In genomic region chr10:29440981-29441380, GRCh38 we compare ENCODE assay signal across 23 cellular contexts.
DNase-seq lines count a peak whose midpoint lies in the region; ATAC-seq, FAIRE-seq and TF ChIP-seq lines count a peak whose summit lies in the region.
"Had no signal": no experiment of that assay in that cellular context is flagged by ENCODE, and none has a peak within 500 bp of the region (broad histone marks: within the 10 kb centered on the region; RNA-seq: fewer than 3 reads in every experiment).

No MANE protein-coding gene starts in this region.

- H3K4me1 ChIP-seq in MM.1S (ENCODE audit: low read length) (no peaks in the 10 kb centered on the region), GM12878 (ENCODE audit: control insufficient read depth, insufficient read depth, low read length) (no peaks in the 10 kb centered on the region), small intestine (ENCODE audit: control insufficient read depth in 2 of 2, insufficient read depth in 1 of 2, low read depth in 1 of 2, low read length in 1 of 2) (no peaks in the 10 kb centered on the region), upper lobe of right lung (no peaks in the 10 kb centered on the region)
- H3K4me1 ChIP-seq: BE2C had no signal

- intact Hi-C loops in GM12878 (cut with micrococcal nuclease; ENCODE audit: unreplicated experiment), result no loop called here
- intact Hi-C loops in upper lobe of right lung (cut with DNase I), result loop anchor here (10.0 kb wide), 1 partner anchor 56 kb away; no protein-coding TSS in a partner anchor

- CTCF ChIA-PET in GM12878 (lab: Yijun Ruan, JAX), result interaction anchor here (1.2 kb wide), 1 partner anchor 49 kb away, joined by 3 read pairs; no protein-coding TSS in a partner anchor

- POLR2A ChIA-PET in GM12878 (lab: Charles Lee), result no interaction called here

- no peaks in the 10 kb centered on the region for H3F3A ChIP-seq in MM.1S (ENCODE audit: insufficient read depth, low read length)

- no TSS peak for BruUV-seq in GM12878 (replicated peaks; lab: Mats Ljungman, UMichigan)

- no peak for TF ChIP-seq EP300 in GM12878 (IDR thresholded peaks at IDR 0.05; ENCODE audit: borderline replicate concordance in 1 of 2, control insufficient read depth in 1 of 2, low read depth in 2 of 2, low read length in 2 of 2)

- FAIRE-seq in G401.6 (lab: Jason Lieb, UNC) (peak; percentile 61), GM12878 (lab: Jason Lieb, UNC) (no peak), small intestine (lab: Jason Lieb, UNC) (no peak)
- FAIRE-seq: A204.1, GM18507, GM19239, H1 had no signal

- no peak for TF ChIP-seq POLR2A in GM12878 (IDR thresholded peaks at IDR 0.05; ENCODE audit: low read depth, low read length)

- no peaks in the 10 kb centered on the region for H3K9me3 ChIP-seq in MM.1S (replicated peaks; ENCODE audit: insufficient read depth, low read length)
- no peaks in the 10 kb centered on the region; the same call in 2 of the 3 replicates for H3K9me3 ChIP-seq in GM12878 (replicated peaks; ENCODE audit: control insufficient read depth, insufficient read depth, low read length)
- peaks cover 5% of the 10 kb centered on the region for H3K9me3 ChIP-seq in small intestine (ENCODE audit: control insufficient read depth, low read depth)
- peaks cover 9% of the 10 kb centered on the region for H3K9me3 ChIP-seq in upper lobe of right lung
- H3K9me3 ChIP-seq: BE2C had no signal

- no peak for TF ChIP-seq CTCF in MM.1S (IDR thresholded peaks at IDR 0.05; ENCODE audit: low read length)
- no peak for TF ChIP-seq CTCF in GM12878 (IDR thresholded peaks at IDR 0.05 in 2 of 3, conservative IDR thresholded peaks at IDR 0.05 in 1 of 3; ENCODE audit: control insufficient read depth in 2 of 3, extremely low read depth in 1 of 3, insufficient read depth in 1 of 3, low read depth in 3 of 3, low read length in 3 of 3)
- TF ChIP-seq CTCF in upper lobe of right lung (IDR thresholded peaks at IDR 0.05), result no peak

- in situ Hi-C loops in GM12878 (cut with MboI), result loop anchor here (10.0 kb wide), 1 partner anchor 776 kb away; no protein-coding TSS in a partner anchor

- no peak overlapping the region for H3K4me3 ChIP-seq in MM.1S (ENCODE audit: low read length)
- H3K4me3 ChIP-seq in GM12878, result no peak overlapping the region
- H3K4me3 ChIP-seq in small intestine (ENCODE audit: low read depth in 1 of 2, low read length in 2 of 2), result no peak overlapping the region
- H3K4me3 ChIP-seq in upper lobe of right lung, result no peak overlapping the region
- H3K4me3 ChIP-seq: BLaER1 treated with 17β-estradiol and CSF1 and Interleukin-3, amounts not matched to agents 10 nM and 100 nM; GM23248 had no signal

- no peaks in the 10 kb centered on the region for H3K9me2 ChIP-seq in MM.1S (replicated peaks; ENCODE audit: insufficient read depth, low read length)

- SMC1A ChIA-PET in GM12878 (lab: Charles Lee; ENCODE audit: uncharacterized antibody, unreplicated experiment), result interaction anchor here (1.1 to 1.8 kb wide), 2 partner anchors 55 to 62 kb away, joined by 4 to 6 read pairs; no protein-coding TSS in a partner anchor

- TF ChIP-seq RAD21 in GM12878 (IDR thresholded peaks at IDR 0.05; ENCODE audit: insufficient read depth, low read depth, low read length), result no peak

- WGBS in GM12878 (ENCODE audit: insufficient coverage, insufficient replicate concordance, low lambda C conversion rate, missing lambda C conversion rate), result 98% methylated on average over 2 of the region's 2 CpGs
- 92 to 98% (median 94%) methylated on average over 2 of the region's 2 CpGs for WGBS in small intestine, 3 donors

- ATAC-seq in GM18867 (IDR thresholded peaks at IDR 0.05; ENCODE audit: unreplicated experiment) (peak; percentile 61), GM12878 (peak; percentile 46; the same call in 1 of the 3 replicates), HG02840 (IDR thresholded peaks at IDR 0.05; ENCODE audit: low FRiP score, unreplicated experiment) (no peak), upper lobe of right lung (no peak)

- H3K9ac ChIP-seq in MM.1S (ENCODE audit: low read length), result no peak overlapping the region
- H3K9ac ChIP-seq in GM12878 (ENCODE audit: control insufficient read depth, insufficient read depth, low read length), result no peak overlapping the region
- H3K9ac ChIP-seq: BLaER1 treated with 17β-estradiol and CSF1 and Interleukin-3, amounts not matched to agents 10 nM and 100 nM; GM23248 had no signal

- RAD21 ChIA-PET in GM12878 (lab: Charles Lee; ENCODE audit: unreplicated experiment), result no interaction called here

- H3K36me3 ChIP-seq in MM.1S (replicated peaks; ENCODE audit: insufficient read depth, low read length) (no peaks in the 10 kb centered on the region), GM12878 (ENCODE audit: control insufficient read depth in 2 of 2, insufficient read depth in 2 of 2, low read length in 1 of 2) (no peaks in the 10 kb centered on the region), small intestine (ENCODE audit: control insufficient read depth in 2 of 2, insufficient read depth in 2 of 2, low read length in 2 of 2) (no peaks in the 10 kb centered on the region), upper lobe of right lung (no peaks in the 10 kb centered on the region)
- H3K36me3 ChIP-seq: BE2C had no signal

- H3K4me2 ChIP-seq in MM.1S (ENCODE audit: low read depth, low read length) (no peak overlapping the region), GM12878 (ENCODE audit: control insufficient read depth, insufficient read depth) (no peak overlapping the region)
- H3K4me2 ChIP-seq: BLaER1 treated with 17β-estradiol and CSF1 and Interleukin-3, amounts not matched to agents 10 nM and 100 nM had no signal

- no peaks in the 10 kb centered on the region for H4K20me1 ChIP-seq in MM.1S (ENCODE audit: insufficient read depth, low read length)
- H4K20me1 ChIP-seq in GM12878 (ENCODE audit: control insufficient read depth, insufficient read depth), result no peaks in the 10 kb centered on the region

- no peaks in the 10 kb centered on the region for H3K79me2 ChIP-seq in MM.1S (ENCODE audit: low read length)
- no peaks in the 10 kb centered on the region for H3K79me2 ChIP-seq in GM12878 (ENCODE audit: control insufficient read depth, insufficient read depth, low read length)

- H3K27me3 ChIP-seq in MM.1S (replicated peaks; ENCODE audit: insufficient read depth, low read length) (no peaks in the 10 kb centered on the region), GM12878 (replicated peaks in 1 of 2; ENCODE audit: control insufficient read depth in 2 of 2, insufficient read depth in 2 of 2, low read length in 1 of 2) (no peaks in the 10 kb centered on the region), small intestine (ENCODE audit: control insufficient read depth in 2 of 2, insufficient read depth in 2 of 2, low read length in 2 of 2) (no peaks in the 10 kb centered on the region), upper lobe of right lung (no peaks in the 10 kb centered on the region)
- H3K27me3 ChIP-seq: BE2C; BLaER1 treated with 17β-estradiol and CSF1 and Interleukin-3, amounts not matched to agents 10 nM and 100 nM had no signal

- no peak overlapping the region for H3K27ac ChIP-seq in MM.1S (ENCODE audit: low read length)
- no peak overlapping the region for H3K27ac ChIP-seq in GM12878 (ENCODE audit: control insufficient read depth, insufficient read depth)
- H3K27ac ChIP-seq in small intestine (ENCODE audit: low read depth in 1 of 2, low read length in 1 of 2), result no peak overlapping the region
- no peak overlapping the region for H3K27ac ChIP-seq in upper lobe of right lung
- H3K27ac ChIP-seq: 22Rv1; BLaER1 treated with 17β-estradiol and CSF1 and Interleukin-3, amounts not matched to agents 10 nM and 100 nM; GM23248 had no signal

- no peak overlapping the region for H2AFZ ChIP-seq in MM.1S (ENCODE audit: low read length)
- no peak overlapping the region for H2AFZ ChIP-seq in GM12878 (ENCODE audit: control insufficient read depth, low read depth, low read length)
- H2AFZ ChIP-seq: GM23248 had no signal

- DNase-seq in MM.1S (peak; percentile 34), GM12878 (ENCODE audit: low read depth, low spot score) (no peak), HPDE6-E6E7 (ENCODE audit: extremely low spot score) (no peak), small intestine (no peak), upper lobe of right lung (no peak)
- DNase-seq: BE2C; Calu3; CD4-positive, alpha-beta T cell; COR-L47; DMS53; DMS79 treated with DMSO at 0.1 percent for 48 hours; GM23248; H7; HCEC 1CT had no signal

TF ChIP-seq in GM12878, 131 proteins besides CTCF, POLR2A, EP300 and RAD21 (continues in another document):
- TF ChIP-seq TCF7 (IDR thresholded peaks at IDR 0.05; ENCODE audit: borderline replicate concordance) (no peak), SPI1 (IDR thresholded peaks at IDR 0.05; ENCODE audit: borderline replicate concordance, insufficient read depth, low read depth, low read length) (no peak), EZH2 (IDR thresholded peaks at IDR 0.05; ENCODE audit: borderline replicate concordance, control insufficient read depth, low read depth, low read length) (no peak), CHD1 (IDR thresholded peaks at IDR 0.05; ENCODE audit: low read depth, low read length) (no peak), ZBTB4 (CRISPR knock-in tag; IDR thresholded peaks at IDR 0.05) (no peak), ETV6 (conservative IDR thresholded peaks at IDR 0.05 in 1 of 2, IDR thresholded peaks at IDR 0.05 in 1 of 2; ENCODE audit: borderline replicate concordance in 1 of 2, low read depth in 1 of 2) (no peak), FOS (IDR thresholded peaks at IDR 0.05; ENCODE audit: borderline replicate concordance, extremely low read depth, insufficient read length) (no peak), BMI1 (IDR thresholded peaks at IDR 0.05; ENCODE audit: borderline replicate concordance) (no peak)

Comparison
In these comparisons a context has a peak if more than half of its experiments do, and no peak if none do; other contexts are left out.
1. ATAC-seq: peak in GM18867 (single experiment) and GM12878 (single experiment); none in HG02840 (single experiment) and upper lobe of right lung (single experiment).